In genomic region chr2:98468621-98469236, GRCh38 we compare ENCODE assay signal across 10 cellular contexts. TPM values are rescaled to one million over a fixed set of nuclear protein-coding genes. Genes with fewer than 3 reads are reported as not detected.
A peak's percentile ranks its signal among the peaks of the same experiment; 100 is the strongest.
DNase-seq lines count a peak whose midpoint lies in the region; ATAC-seq and TF ChIP-seq lines count a peak whose summit lies in the region.
"Had no signal": no experiment of that assay in that cellular context is flagged by ENCODE, and none has a peak within 500 bp of the region (broad histone marks: within the 10 kb centered on the region; RNA-seq: fewer than 3 reads in every experiment).

No MANE protein-coding gene starts in this region.

- H3K4me3 ChIP-seq in H7 (ENCODE audit: insufficient read depth, low read depth, low read length) (no peak overlapping the region), stomach (no peak overlapping the region)

- intact Hi-C loops in stomach (cut with DNase I; ENCODE audit: low total_unique reads): no loop called here

- no peak overlapping the region for H3K27ac ChIP-seq in stomach
- H3K27ac ChIP-seq: C4-2B had no signal

- H3K9me3 ChIP-seq in stomach: no peaks in the 10 kb centered on the region

- H3K4me1 ChIP-seq in stomach: peaks cover 16 to 78% (median 53%) of the 10 kb centered on the region in 4 donors

- no peaks in the 10 kb centered on the region for H3K27me3 ChIP-seq in H7 (ENCODE audit: control insufficient read depth, insufficient read depth, low read length)
- no peaks in the 10 kb centered on the region for H3K27me3 ChIP-seq in stomach

- no peak for TF ChIP-seq CTCF in stomach (IDR thresholded peaks at IDR 0.05)

- peak; percentile 18 for DNase-seq in A172 (ENCODE audit: low spot score)
- DNase-seq in activated naive CD4-positive, alpha-beta T cell treated with anti-CD3 and anti-CD28 coated beads, Interleukin-2, amount 50 U/mL, for 72 hours (ENCODE audit: low spot score in 2 of 2): peak; percentile 56 to 68
- DNase-seq in H7: no peak
- DNase-seq in stomach: no peak
- no peak for DNase-seq in NCI-H1436 (lab: John Stamatoyannopoulos, UW)
- no peak for DNase-seq in cerebellum (ENCODE audit: low spot score)
- DNase-seq: activated B cell treated with CpG ODN at 0.5 μM for 24 hours had no signal

- H3K36me3 ChIP-seq in H7 (replicated peaks; ENCODE audit: control insufficient read depth, insufficient read depth, low read length) (no peaks in the 10 kb centered on the region), stomach (peaks cover 0 to 5% (median 0%) of the 10 kb centered on the region in 4 donors)

- peak overlapping the region; percentile 44 to 51 for H3K27ac Mint-ChIP-seq in activated naive CD4-positive, alpha-beta T cell treated with anti-CD3 and anti-CD28 coated beads, Interleukin-2, amount 50 U/mL, for 72 hours
- H3K27ac Mint-ChIP-seq: activated B cell treated with CpG ODN at 0.5 μM for 24 hours had no signal

- H3K36me3 Mint-ChIP-seq in activated naive CD4-positive, alpha-beta T cell treated with anti-CD3 and anti-CD28 coated beads, Interleukin-2, amount 50 U/mL, for 72 hours: peaks cover 0 to 8% of the 10 kb centered on the region in 2 donors

- ATAC-seq in GM19452 (IDR thresholded peaks at IDR 0.05; ENCODE audit: unreplicated experiment) (peak; percentile 29), HG03460 (IDR thresholded peaks at IDR 0.05; ENCODE audit: unreplicated experiment) (peak; percentile 38)
- ATAC-seq in activated naive CD4-positive, alpha-beta T cell treated with anti-CD3 and anti-CD28 coated beads, Interleukin-2, amount 50 U/mL, for 72 hours: peak; percentile 54 to 75

- WGBS in stomach, 5 donors: 86 to 90% (median 87%) methylated on average over 5 of the region's 5 CpGs

- no peak for TF ChIP-seq POLR2A in stomach (IDR thresholded peaks at IDR 0.05)

- no peaks in the 10 kb centered on the region for H3K9me3 Mint-ChIP-seq in activated naive CD4-positive, alpha-beta T cell treated with anti-CD3 and anti-CD28 coated beads, Interleukin-2, amount 50 U/mL, for 72 hours

- no peak for TF ChIP-seq EP300 in stomach (IDR thresholded peaks at IDR 0.05)

RNA-seq across cellular contexts. Expression of gene INPP4A, which starts 24.1 kb away (rescaled TPM):
- total RNA-seq in A172 (2014; rRNA removed; shearing (Covaris generic)): 19.7 and 22.0 TPM in 2 replicates
- 10 to 100 TPM; 46.6 to 48.1 TPM for total RNA-seq in activated naive CD4-positive, alpha-beta T cell treated with anti-CD3 and anti-CD28 coated beads, Interleukin-2, amount 50 U/mL, for 72 hours
- 30.3 and 32.0 TPM in 2 replicates for total RNA-seq in H7 (2014; rRNA removed; shearing (Covaris generic))
- total RNA-seq in stomach (10 to 100 TPM; 10.4 to 65.3 (median 23.7) TPM), cerebellum (81.7 TPM)
- polyA plus RNA-seq in stomach: 1 to 10 TPM; 1.5 to 3.8 (median 3.1) TPM

Comparison
In these comparisons a context has a peak if more than half of its experiments do, and no peak if none do; other contexts are left out.
1. DNase-seq: peak in A172 (single experiment) and activated naive CD4-positive, alpha-beta T cell treated with anti-CD3 and anti-CD28 coated beads, Interleukin-2, amount 50 U/mL, for 72 hours (2 of 2); none in H7 (single experiment), stomach (single experiment), NCI-H1436 (single experiment) and cerebellum (single experiment).
2. Peak in every context shown above with its lines, with median percentiles within 50 percentile points of each other: ATAC-seq.